ENCODE assay signal across 9 cellular contexts in the genomic region with DNA sequence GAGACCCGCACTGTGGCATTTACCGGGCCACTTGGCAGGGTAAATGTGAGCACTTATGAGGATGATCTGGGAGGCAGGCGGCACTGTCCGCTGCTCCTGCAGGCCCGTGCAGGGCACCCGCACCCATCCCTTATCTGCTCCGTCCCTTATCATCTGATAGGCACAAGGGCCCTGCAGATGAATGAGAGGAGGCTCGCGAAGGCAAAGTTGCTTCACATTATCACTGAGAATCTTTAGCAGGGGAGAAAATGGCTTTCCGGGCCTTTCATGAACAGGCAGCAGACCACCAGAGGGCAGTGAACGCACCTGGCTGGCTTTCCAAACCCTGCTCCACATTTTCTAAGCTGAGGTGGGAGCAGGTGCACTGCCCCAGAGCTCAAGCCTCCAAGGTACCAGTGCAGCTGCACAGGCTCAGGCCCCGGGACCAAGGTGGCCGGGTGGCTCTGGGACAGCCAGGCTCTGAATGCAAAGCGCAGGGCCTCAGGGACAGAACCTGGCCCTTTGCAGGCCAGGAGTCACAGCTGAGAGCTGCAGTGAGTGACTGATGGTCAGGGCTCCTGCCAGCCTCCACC.
DNase-seq lines count a peak whose midpoint lies in the region; ATAC-seq, FAIRE-seq and TF ChIP-seq lines count a peak whose summit lies in the region.
"Had no signal": no experiment of that assay in that cellular context is flagged by ENCODE, and none has a peak within 500 bp of the region (broad histone marks: within the 10 kb centered on the region; RNA-seq: fewer than 3 reads in every experiment).

No MANE protein-coding gene starts in this region.

- peaks cover 6% of the 10 kb centered on the region for H3K36me3 ChIP-seq in H7 (replicated peaks; ENCODE audit: control insufficient read depth, insufficient read depth, low read length)
- H3K36me3 ChIP-seq in small intestine (ENCODE audit: control insufficient read depth in 2 of 2, insufficient read depth in 2 of 2, low read length in 2 of 2), result no peaks in the 10 kb centered on the region
- H3K36me3 ChIP-seq: HAP-1 had no signal

- FAIRE-seq in small intestine (lab: Jason Lieb, UNC), result no peak

- WGBS in small intestine, 3 donors, result 32 to 55% (median 46%) methylated on average over 14 of the region's 14 CpGs

- H3K27ac ChIP-seq in small intestine (ENCODE audit: low read depth in 1 of 2, low read length in 1 of 2) (no peak overlapping the region), coronary artery (no peak overlapping the region)

- no peak for ATAC-seq in GM19351 (IDR thresholded peaks at IDR 0.05; ENCODE audit: unreplicated experiment)

- DNase-seq in AG09309 (ENCODE audit: low read depth), result no peak
- DNase-seq in H7, result peak; percentile 86
- DNase-seq in NCI-H748 (lab: John Stamatoyannopoulos, UW; ENCODE audit: unreplicated experiment), result peak; percentile 72
- no peak for DNase-seq in epithelial cell of proximal tubule (ENCODE audit: low read depth)
- DNase-seq in small intestine, result peak; percentile 44
- DNase-seq in KG1 (lab: John Stamatoyannopoulos, UW), result no peak
- no peak for DNase-seq in coronary artery (ENCODE audit: low spot score)

- H3K27me3 ChIP-seq in H7 (ENCODE audit: control insufficient read depth, insufficient read depth, low read length) (no peaks in the 10 kb centered on the region), small intestine (ENCODE audit: control insufficient read depth in 2 of 2, insufficient read depth in 2 of 2, low read length in 2 of 2) (no peaks in the 10 kb centered on the region)

- H3K4me3 ChIP-seq in AG09309 (ENCODE audit: control insufficient read depth, low read depth, low read length) (no peak overlapping the region), H7 (ENCODE audit: insufficient read depth, low read depth, low read length) (no peak overlapping the region), epithelial cell of proximal tubule (ENCODE audit: low read depth, low read length) (no peak overlapping the region), small intestine (ENCODE audit: low read depth in 1 of 2, low read length in 2 of 2) (no peak overlapping the region), coronary artery (no peak overlapping the region)
- H3K4me3 ChIP-seq: HAP-1 had no signal

- H3K9me3 ChIP-seq in small intestine (ENCODE audit: control insufficient read depth, low read depth), result no peaks in the 10 kb centered on the region
- H3K9me3 ChIP-seq: HAP-1 had no signal

- TF ChIP-seq CTCF in AG09309 (IDR thresholded peaks at IDR 0.05; ENCODE audit: control insufficient read depth, insufficient read depth, low read depth, low read length, missing control alignments) (peak; percentile 68), epithelial cell of proximal tubule (conservative IDR thresholded peaks at IDR 0.05; ENCODE audit: low read depth, low read length) (peak; percentile 63), coronary artery (IDR thresholded peaks at IDR 0.05) (no peak)

- no peaks in the 10 kb centered on the region for H3K4me1 ChIP-seq in small intestine (ENCODE audit: control insufficient read depth in 2 of 2, insufficient read depth in 1 of 2, low read depth in 1 of 2, low read length in 1 of 2)
- H3K4me1 ChIP-seq: HAP-1 had no signal

Comparison
In these comparisons a context has a peak if more than half of its experiments do, and no peak if none do; other contexts are left out.
1. DNase-seq: peak in H7 (single experiment), NCI-H748 (single experiment) and small intestine (single experiment); none in AG09309 (single experiment), epithelial cell of proximal tubule (single experiment), KG1 (single experiment) and coronary artery (single experiment).